Comparison of ENCODE assay signal across 1 cellular context in the genomic region with DNA sequence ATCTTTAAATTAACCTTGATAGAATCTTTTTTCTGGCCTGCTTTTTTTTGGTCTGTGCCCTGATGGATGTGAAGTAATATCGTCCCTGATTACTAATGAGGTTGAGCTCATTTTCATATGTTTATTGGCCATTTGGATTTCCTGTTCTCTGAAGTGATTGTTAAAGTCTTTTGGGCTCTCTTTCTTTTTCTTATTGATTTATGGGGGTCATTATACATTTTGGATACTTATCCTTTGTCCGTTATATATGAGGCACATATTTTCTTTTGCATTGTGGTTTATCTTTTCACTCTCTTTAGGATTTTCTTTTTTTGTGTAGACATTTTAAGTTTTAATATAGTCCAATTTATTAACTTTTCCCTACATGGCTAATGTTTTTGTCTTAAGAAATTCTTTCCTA.
A peak's percentile ranks its signal among the peaks of the same experiment; 100 is the strongest.
TF ChIP-seq lines count a peak whose summit lies in the region.

No MANE protein-coding gene starts in this region.

TF ChIP-seq in HEK293, 187 proteins besides CTCF, POLR2A, EP300 and RAD21 (continued from another document and continues in another):
- TF ChIP-seq ZNF280D (tag by site-specific recombination; IDR thresholded peaks at IDR 0.05): no peak
- TF ChIP-seq ZBTB8A (tag by site-specific recombination; IDR thresholded peaks at IDR 0.05): peak; percentile 44; the same call in 1 of the 2 replicates
- TF ChIP-seq ZNF610 (tag by site-specific recombination; IDR thresholded peaks at IDR 0.05; ENCODE audit: borderline replicate concordance): no peak
- no peak for TF ChIP-seq REPIN1 (tag by site-specific recombination; IDR thresholded peaks at IDR 0.05; ENCODE audit: low read depth)
- no peak for TF ChIP-seq WT1 (tag by site-specific recombination; IDR thresholded peaks at IDR 0.05)
- TF ChIP-seq, protein P1, sequence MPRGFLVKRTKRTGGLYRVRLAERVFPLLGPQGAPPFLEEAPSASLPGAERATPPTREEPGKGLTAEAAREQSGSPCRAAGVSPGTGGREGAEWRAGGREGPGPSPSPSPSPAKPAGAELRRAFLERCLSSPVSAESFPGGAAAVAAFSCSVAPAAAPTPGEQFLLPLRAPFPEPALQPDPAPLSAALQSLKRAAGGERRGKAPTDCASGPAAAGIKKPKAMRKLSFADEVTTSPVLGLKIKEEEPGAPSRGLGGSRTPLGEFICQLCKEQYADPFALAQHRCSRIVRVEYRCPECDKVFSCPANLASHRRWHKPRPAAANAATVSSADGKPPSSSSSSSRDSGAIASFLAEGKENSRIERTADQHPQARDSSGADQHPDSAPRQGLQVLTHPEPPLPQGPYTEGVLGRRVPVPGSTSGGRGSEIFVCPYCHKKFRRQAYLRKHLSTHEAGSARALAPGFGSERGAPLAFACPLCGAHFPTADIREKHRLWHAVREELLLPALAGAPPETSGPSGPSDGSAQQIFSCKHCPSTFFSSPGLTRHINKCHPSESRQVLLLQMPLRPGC (tag by site-specific recombination; IDR thresholded peaks at IDR 0.05): no peak
- no peak for TF ChIP-seq KLF8 (tag by site-specific recombination; IDR thresholded peaks at IDR 0.05)
- no peak for TF ChIP-seq ZBTB49 (tag by site-specific recombination; IDR thresholded peaks at IDR 0.05; ENCODE audit: low read depth)
- TF ChIP-seq YY2 (tag by site-specific recombination; IDR thresholded peaks at IDR 0.05): no peak
- TF ChIP-seq ZNF302 (tag by site-specific recombination; IDR thresholded peaks at IDR 0.05; ENCODE audit: low read depth): no peak
- TF ChIP-seq, protein P2, sequence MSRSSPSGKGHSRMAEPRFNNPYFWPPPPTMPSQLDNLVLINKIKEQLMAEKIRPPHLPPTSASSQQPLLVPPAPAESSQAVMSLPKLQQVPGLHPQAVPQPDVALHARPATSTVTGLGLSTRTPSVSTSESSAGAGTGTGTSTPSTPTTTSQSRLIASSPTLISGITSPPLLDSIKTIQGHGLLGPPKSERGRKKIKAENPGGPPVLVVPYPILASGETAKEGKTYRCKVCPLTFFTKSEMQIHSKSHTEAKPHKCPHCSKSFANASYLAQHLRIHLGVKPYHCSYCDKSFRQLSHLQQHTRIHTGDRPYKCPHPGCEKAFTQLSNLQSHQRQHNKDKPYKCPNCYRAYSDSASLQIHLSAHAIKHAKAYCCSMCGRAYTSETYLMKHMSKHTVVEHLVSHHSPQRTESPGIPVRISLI (tag by site-specific recombination; IDR thresholded peaks at IDR 0.05): peak; percentile 57; the same call in 1 of the 2 replicates
- no peak for TF ChIP-seq ZNF394 (tag by site-specific recombination; IDR thresholded peaks at IDR 0.05; ENCODE audit: borderline replicate concordance)
- TF ChIP-seq ZIC2 (tag by site-specific recombination; IDR thresholded peaks at IDR 0.05): no peak
- TF ChIP-seq, protein P3, sequence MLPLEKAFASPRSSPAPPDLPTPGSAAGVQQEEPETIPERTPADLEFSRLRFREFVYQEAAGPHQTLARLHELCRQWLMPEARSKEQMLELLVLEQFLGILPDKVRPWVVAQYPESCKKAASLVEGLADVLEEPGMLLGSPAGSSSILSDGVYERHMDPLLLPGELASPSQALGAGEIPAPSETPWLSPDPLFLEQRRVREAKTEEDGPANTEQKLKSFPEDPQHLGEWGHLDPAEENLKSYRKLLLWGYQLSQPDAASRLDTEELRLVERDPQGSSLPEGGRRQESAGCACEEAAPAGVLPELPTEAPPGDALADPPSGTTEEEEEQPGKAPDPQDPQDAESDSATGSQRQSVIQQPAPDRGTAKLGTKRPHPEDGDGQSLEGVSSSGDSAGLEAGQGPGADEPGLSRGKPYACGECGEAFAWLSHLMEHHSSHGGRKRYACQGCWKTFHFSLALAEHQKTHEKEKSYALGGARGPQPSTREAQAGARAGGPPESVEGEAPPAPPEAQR (tag by site-specific recombination; IDR thresholded peaks at IDR 0.05): no peak
- TF ChIP-seq YY1 (tag by site-specific recombination; IDR thresholded peaks at IDR 0.05): no peak; the same call in 1 of the 2 replicates
- no peak for TF ChIP-seq ZNF19 (tag by site-specific recombination; IDR thresholded peaks at IDR 0.05; ENCODE audit: low read depth)
- TF ChIP-seq, protein P4, sequence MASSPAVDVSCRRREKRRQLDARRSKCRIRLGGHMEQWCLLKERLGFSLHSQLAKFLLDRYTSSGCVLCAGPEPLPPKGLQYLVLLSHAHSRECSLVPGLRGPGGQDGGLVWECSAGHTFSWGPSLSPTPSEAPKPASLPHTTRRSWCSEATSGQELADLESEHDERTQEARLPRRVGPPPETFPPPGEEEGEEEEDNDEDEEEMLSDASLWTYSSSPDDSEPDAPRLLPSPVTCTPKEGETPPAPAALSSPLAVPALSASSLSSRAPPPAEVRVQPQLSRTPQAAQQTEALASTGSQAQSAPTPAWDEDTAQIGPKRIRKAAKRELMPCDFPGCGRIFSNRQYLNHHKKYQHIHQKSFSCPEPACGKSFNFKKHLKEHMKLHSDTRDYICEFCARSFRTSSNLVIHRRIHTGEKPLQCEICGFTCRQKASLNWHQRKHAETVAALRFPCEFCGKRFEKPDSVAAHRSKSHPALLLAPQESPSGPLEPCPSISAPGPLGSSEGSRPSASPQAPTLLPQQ (tag by site-specific recombination; IDR thresholded peaks at IDR 0.05): no peak
- TF ChIP-seq, protein P5, sequence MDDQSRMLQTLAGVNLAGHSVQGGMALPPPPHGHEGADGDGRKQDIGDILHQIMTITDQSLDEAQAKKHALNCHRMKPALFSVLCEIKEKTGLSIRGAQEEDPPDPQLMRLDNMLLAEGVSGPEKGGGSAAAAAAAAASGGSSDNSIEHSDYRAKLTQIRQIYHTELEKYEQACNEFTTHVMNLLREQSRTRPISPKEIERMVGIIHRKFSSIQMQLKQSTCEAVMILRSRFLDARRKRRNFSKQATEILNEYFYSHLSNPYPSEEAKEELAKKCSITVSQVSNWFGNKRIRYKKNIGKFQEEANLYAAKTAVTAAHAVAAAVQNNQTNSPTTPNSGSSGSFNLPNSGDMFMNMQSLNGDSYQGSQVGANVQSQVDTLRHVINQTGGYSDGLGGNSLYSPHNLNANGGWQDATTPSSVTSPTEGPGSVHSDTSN (CRISPR knock-in tag; IDR thresholded peaks at IDR 0.05): no peak
- TF ChIP-seq ZNF571 (tag by site-specific recombination; IDR thresholded peaks at IDR 0.05): no peak
- TF ChIP-seq, protein P6, sequence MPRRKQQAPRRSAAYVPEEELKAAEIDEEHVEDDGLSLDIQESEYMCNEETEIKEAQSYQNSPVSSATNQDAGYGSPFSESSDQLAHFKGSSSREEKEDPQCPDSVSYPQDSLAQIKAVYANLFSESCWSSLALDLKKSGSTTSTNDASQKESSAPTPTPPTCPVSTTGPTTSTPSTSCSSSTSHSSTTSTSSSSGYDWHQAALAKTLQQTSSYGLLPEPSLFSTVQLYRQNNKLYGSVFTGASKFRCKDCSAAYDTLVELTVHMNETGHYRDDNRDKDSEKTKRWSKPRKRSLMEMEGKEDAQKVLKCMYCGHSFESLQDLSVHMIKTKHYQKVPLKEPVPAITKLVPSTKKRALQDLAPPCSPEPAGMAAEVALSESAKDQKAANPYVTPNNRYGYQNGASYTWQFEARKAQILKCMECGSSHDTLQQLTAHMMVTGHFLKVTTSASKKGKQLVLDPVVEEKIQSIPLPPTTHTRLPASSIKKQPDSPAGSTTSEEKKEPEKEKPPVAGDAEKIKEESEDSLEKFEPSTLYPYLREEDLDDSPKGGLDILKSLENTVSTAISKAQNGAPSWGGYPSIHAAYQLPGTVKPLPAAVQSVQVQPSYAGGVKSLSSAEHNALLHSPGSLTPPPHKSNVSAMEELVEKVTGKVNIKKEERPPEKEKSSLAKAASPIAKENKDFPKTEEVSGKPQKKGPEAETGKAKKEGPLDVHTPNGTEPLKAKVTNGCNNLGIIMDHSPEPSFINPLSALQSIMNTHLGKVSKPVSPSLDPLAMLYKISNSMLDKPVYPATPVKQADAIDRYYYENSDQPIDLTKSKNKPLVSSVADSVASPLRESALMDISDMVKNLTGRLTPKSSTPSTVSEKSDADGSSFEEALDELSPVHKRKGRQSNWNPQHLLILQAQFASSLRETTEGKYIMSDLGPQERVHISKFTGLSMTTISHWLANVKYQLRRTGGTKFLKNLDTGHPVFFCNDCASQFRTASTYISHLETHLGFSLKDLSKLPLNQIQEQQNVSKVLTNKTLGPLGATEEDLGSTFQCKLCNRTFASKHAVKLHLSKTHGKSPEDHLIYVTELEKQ (tag by site-specific recombination; IDR thresholded peaks at IDR 0.05; ENCODE audit: borderline replicate concordance): peak; percentile 45; the same call in 1 of the 2 replicates
- TF ChIP-seq ZNF221 (tag by site-specific recombination; IDR thresholded peaks at IDR 0.05; ENCODE audit: borderline replicate concordance): no peak
- TF ChIP-seq ZBTB21 (tag by site-specific recombination; IDR thresholded peaks at IDR 0.05): no peak
- TF ChIP-seq ZNF114 (tag by site-specific recombination; IDR thresholded peaks at IDR 0.05): no peak
- peak; percentile 91 for TF ChIP-seq FEZF1 (tag by site-specific recombination; IDR thresholded peaks at IDR 0.05)
- TF ChIP-seq ZNF501 (tag by site-specific recombination; IDR thresholded peaks at IDR 0.05): no peak
- no peak for TF ChIP-seq GFI1B (tag by site-specific recombination; IDR thresholded peaks at IDR 0.05)
- no peak for TF ChIP-seq HOXC10 (CRISPR knock-in tag; IDR thresholded peaks at IDR 0.05)
- TF ChIP-seq ZNF785 (tag by site-specific recombination; IDR thresholded peaks at IDR 0.05): no peak
- no peak for TF ChIP-seq SALL2 (tag by site-specific recombination; IDR thresholded peaks at IDR 0.05; ENCODE audit: borderline replicate concordance)
- TF ChIP-seq ZNF658 (tag by site-specific recombination; IDR thresholded peaks at IDR 0.05): no peak
- TF ChIP-seq ZBTB7A (tag by site-specific recombination; IDR thresholded peaks at IDR 0.05; ENCODE audit: low read depth): no peak
- TF ChIP-seq GLIS2 (tag by site-specific recombination; IDR thresholded peaks at IDR 0.05): no peak
- no peak for TF ChIP-seq ZNF24 (tag by site-specific recombination; IDR thresholded peaks at IDR 0.05)
- no peak for TF ChIP-seq ZNF521 (tag by site-specific recombination; IDR thresholded peaks at IDR 0.05)
- no peak for TF ChIP-seq ZNF335 (tag by site-specific recombination; conservative IDR thresholded peaks at IDR 0.05)
- TF ChIP-seq ZNF239 (tag by site-specific recombination; IDR thresholded peaks at IDR 0.05): no peak
- TF ChIP-seq, protein P7, sequence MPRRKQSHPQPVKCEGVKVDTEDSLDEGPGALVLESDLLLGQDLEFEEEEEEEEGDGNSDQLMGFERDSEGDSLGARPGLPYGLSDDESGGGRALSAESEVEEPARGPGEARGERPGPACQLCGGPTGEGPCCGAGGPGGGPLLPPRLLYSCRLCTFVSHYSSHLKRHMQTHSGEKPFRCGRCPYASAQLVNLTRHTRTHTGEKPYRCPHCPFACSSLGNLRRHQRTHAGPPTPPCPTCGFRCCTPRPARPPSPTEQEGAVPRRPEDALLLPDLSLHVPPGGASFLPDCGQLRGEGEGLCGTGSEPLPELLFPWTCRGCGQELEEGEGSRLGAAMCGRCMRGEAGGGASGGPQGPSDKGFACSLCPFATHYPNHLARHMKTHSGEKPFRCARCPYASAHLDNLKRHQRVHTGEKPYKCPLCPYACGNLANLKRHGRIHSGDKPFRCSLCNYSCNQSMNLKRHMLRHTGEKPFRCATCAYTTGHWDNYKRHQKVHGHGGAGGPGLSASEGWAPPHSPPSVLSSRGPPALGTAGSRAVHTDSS (tag by site-specific recombination; IDR thresholded peaks at IDR 0.05): no peak
- TF ChIP-seq PRDM6 (tag by site-specific recombination; IDR thresholded peaks at IDR 0.05): peak; percentile 97
- TF ChIP-seq ZNF530 (tag by site-specific recombination; IDR thresholded peaks at IDR 0.05; ENCODE audit: low read depth): no peak
- TF ChIP-seq ZNF473 (tag by site-specific recombination; IDR thresholded peaks at IDR 0.05): no peak
- no peak for TF ChIP-seq ZNF132 (tag by site-specific recombination; IDR thresholded peaks at IDR 0.05; ENCODE audit: borderline replicate concordance)
